Comparison of ENCODE assay signal across 7 cellular contexts in the genomic region with DNA sequence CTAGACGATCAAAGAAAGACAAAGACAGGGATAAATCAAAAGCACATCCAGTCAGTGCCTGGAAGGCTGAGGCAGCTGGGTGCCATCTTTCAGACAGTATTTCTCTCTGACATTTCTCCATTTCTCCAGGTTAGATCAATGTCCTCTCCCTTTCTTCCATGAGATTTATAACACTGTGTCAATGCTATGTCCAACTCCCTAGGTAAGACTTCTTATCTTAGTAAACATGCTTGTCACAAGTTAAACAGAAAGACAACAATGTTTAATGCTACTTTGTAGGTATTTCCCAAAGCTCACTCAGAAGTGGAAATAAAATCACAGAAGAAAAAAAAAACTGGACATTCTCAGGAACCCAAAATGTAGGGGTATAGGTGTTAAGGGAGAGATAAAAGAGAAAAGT.
"Had no signal": no experiment of that assay in that cellular context is flagged by ENCODE, and none has a peak within 500 bp of the region (broad histone marks: within the 10 kb centered on the region; RNA-seq: fewer than 3 reads in every experiment).

No MANE protein-coding gene starts in this region.

- H3K4me1 Mint-ChIP-seq: IgD-negative memory B cell had no signal

- DNase-seq: GM23248, GOT3, H7, HFFc6 had no signal

- H3K27ac ChIP-seq: GM23248, HL-60 had no signal

- H3K27ac Mint-ChIP-seq: HFFc6, IgD-negative memory B cell had no signal

- H3K36me3 Mint-ChIP-seq: IgD-negative memory B cell had no signal

- H3K9me3 Mint-ChIP-seq: HFFc6, IgD-negative memory B cell had no signal

- H3K4me3 Mint-ChIP-seq: HFFc6, IgD-negative memory B cell had no signal

- FAIRE-seq: HepG2 had no signal

- H3K27me3 Mint-ChIP-seq: IgD-negative memory B cell had no signal
